In the genomic region with DNA sequence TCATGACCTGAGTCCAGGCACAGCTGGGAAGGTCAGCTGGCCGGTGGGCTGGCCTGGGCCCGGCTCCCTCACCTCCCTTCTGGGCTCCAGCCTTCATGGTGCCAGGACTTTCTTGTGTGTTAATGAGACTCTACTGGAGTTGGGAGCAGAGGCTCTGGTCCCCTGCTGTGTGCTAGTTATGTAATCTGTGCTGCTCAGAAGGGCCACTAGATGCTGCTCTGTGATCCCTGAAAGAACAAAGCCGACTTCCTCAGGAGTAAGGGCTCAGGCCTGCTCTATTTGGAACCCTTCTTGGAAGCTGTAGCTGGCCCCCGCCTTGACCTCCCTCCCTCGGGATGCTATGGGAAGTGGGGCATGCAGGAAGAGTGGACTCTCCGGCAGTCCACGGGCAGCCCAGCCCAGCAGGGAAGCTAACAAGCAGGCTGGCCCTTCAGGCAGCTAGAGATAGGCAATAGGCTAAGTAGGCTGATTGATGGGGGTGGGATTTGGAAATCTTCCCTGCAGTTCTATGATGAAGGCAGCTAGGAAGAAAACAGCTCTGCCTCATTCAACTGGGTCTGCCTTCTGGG, we compare ENCODE assay signal across 8 cellular contexts. TPM values are rescaled to one million over a fixed set of nuclear protein-coding genes. Genes with fewer than 3 reads are reported as not detected.
A peak's percentile ranks its signal among the peaks of the same experiment; 100 is the strongest.
DNase-seq lines count a peak whose midpoint lies in the region; ATAC-seq and TF ChIP-seq lines count a peak whose summit lies in the region.

No MANE protein-coding gene starts in this region.

- no TSS peak for BruUV-seq in HCT116 (replicated peaks; lab: Mats Ljungman, UMichigan)

- H3K27me3 Mint-ChIP-seq in activated naive CD8-positive, alpha-beta T cell treated with anti-CD3 and anti-CD28 coated beads for 36 hours, result no peaks in the 10 kb centered on the region

- no peaks in the 10 kb centered on the region for H3K27me3 ChIP-seq in HCT116 (ENCODE audit: insufficient read depth, low read length)
- H3K27me3 ChIP-seq in neutrophil, result peaks cover 3% of the 10 kb centered on the region

- H3K4me2 ChIP-seq in HCT116 (ENCODE audit: low read length), result no peak overlapping the region

- H4K20me1 ChIP-seq in HCT116 (ENCODE audit: insufficient read depth), result no peaks in the 10 kb centered on the region

- no peak for ATAC-seq in HCT116
- ATAC-seq in HG02870 (IDR thresholded peaks at IDR 0.05; ENCODE audit: unreplicated experiment), result no peak
- no peak for ATAC-seq in HG02623 (IDR thresholded peaks at IDR 0.05; ENCODE audit: unreplicated experiment)

- RAD21 ChIA-PET in HCT116 (lab: Charles Lee; ENCODE audit: low non-redundant PET in 1 of 2, low total read pairs in 2 of 2, uncharacterized antibody in 2 of 2, unreplicated experiment in 2 of 2), result interaction anchor here in 1 of 2 experiments (0.6 kb wide), 1 partner anchor 189 kb away, joined by 3 read pairs; no protein-coding TSS in a partner anchor

- H3K27ac Mint-ChIP-seq in activated naive CD8-positive, alpha-beta T cell treated with anti-CD3 and anti-CD28 coated beads for 36 hours, result peak overlapping the region; percentile 42

- H3K4me3 ChIP-seq in HCT116 (replicated peaks in 1 of 2; ENCODE audit: low read depth in 1 of 2, low read length in 2 of 2) (no peak overlapping the region), neutrophil (ENCODE audit: low read depth in 1 of 2, low read length in 1 of 2) (no peak overlapping the region)

- CTCF ChIA-PET in HCT116 (lab: Charles Lee), result interaction anchor here (0.9 to 2.5 kb wide), 3 partner anchors 10 to 394 kb away, joined by 3 to 9 read pairs (median 4); no protein-coding TSS in a partner anchor

- H3K36me3 ChIP-seq in HCT116 (ENCODE audit: control insufficient read depth in 1 of 2, insufficient read depth in 2 of 2, low read length in 2 of 2), result peaks cover 35 to 38% of the 10 kb centered on the region in 2 experiments; a peak in 3 of 4 replicates
- peaks cover 41% of the 10 kb centered on the region for H3K36me3 ChIP-seq in neutrophil

- no peaks in the 10 kb centered on the region for H3K79me2 ChIP-seq in HCT116 (ENCODE audit: insufficient read depth, low read length)

- no peak for TF ChIP-seq POLR2A in HCT116 (IDR thresholded peaks at IDR 0.05; ENCODE audit: borderline replicate concordance, extremely low read depth, insufficient read depth, insufficient read length)

- TF ChIP-seq CTCF in HCT116 (IDR thresholded peaks at IDR 0.05 in 2 of 3, conservative IDR thresholded peaks at IDR 0.05 in 1 of 3; ENCODE audit: borderline replicate concordance in 1 of 3, insufficient read depth in 1 of 3, low read depth in 2 of 3, low read length in 2 of 3), result peak; percentile 33 to 46 (median 44); a peak in 4 of 6 replicates
- peak; percentile 53 for TF ChIP-seq CTCF in neutrophil (IDR thresholded peaks at IDR 0.05)

- TF ChIP-seq RAD21 in HCT116 (IDR thresholded peaks at IDR 0.05; ENCODE audit: low read depth), result peak; percentile 66

- DNase-seq in COLO829 (ENCODE audit: low spot score) (peak; percentile 66), HCT116 (ENCODE audit: low read depth, low spot score) (no peak), NCI-H524 treated with DMSO at 0.1 percent for 48 hours (lab: John Stamatoyannopoulos, UW) (peak; percentile 61), germinal center (ENCODE audit: low spot score) (peak; percentile 79)
- DNase-seq in activated naive CD8-positive, alpha-beta T cell treated with anti-CD3 and anti-CD28 coated beads for 36 hours, result no peak

- H2AFZ ChIP-seq in HCT116 (ENCODE audit: low read depth, low read length, poor library complexity, severe bottlenecking), result no peak overlapping the region

- peaks cover 20% of the 10 kb centered on the region for H3K36me3 Mint-ChIP-seq in activated naive CD8-positive, alpha-beta T cell treated with anti-CD3 and anti-CD28 coated beads for 36 hours

- intact Hi-C loops in HCT116 (cut with micrococcal nuclease), result loop anchor here (5.0 kb wide), 1 partner anchor 129 kb away; no protein-coding TSS in a partner anchor

- peaks cover 22% of the 10 kb centered on the region for H3K4me1 Mint-ChIP-seq in activated naive CD8-positive, alpha-beta T cell treated with anti-CD3 and anti-CD28 coated beads for 36 hours

- no peaks in the 10 kb centered on the region for H3K9me3 Mint-ChIP-seq in activated naive CD8-positive, alpha-beta T cell treated with anti-CD3 and anti-CD28 coated beads for 36 hours

- H3K9me2 ChIP-seq in HCT116 (ENCODE audit: insufficient read depth), result no peaks in the 10 kb centered on the region

- H3K27ac ChIP-seq in HCT116 (ENCODE audit: low read depth, low read length) (no peak overlapping the region; the same call in 1 of the 2 replicates), neutrophil (no peak overlapping the region)

- H3K9ac ChIP-seq in HCT116 (ENCODE audit: low read length), result no peak overlapping the region

- H3K9me3 ChIP-seq in HCT116 (ENCODE audit: control insufficient read depth in 1 of 2, insufficient read depth in 1 of 2, low read depth in 1 of 2, low read length in 2 of 2) (no peaks in the 10 kb centered on the region), neutrophil (no peaks in the 10 kb centered on the region)

- peaks cover 6 to 18% of the 10 kb centered on the region in 2 experiments for H3K4me1 ChIP-seq in HCT116 (ENCODE audit: control insufficient read depth in 1 of 2, insufficient read depth in 2 of 2, low read length in 2 of 2)
- H3K4me1 ChIP-seq in neutrophil (ENCODE audit: control insufficient read depth in 1 of 2, insufficient read depth in 1 of 2, low read depth in 1 of 2, low read length in 1 of 2), result peaks cover 22 to 26% of the 10 kb centered on the region in 2 experiments

- H3K4me3 Mint-ChIP-seq in activated naive CD8-positive, alpha-beta T cell treated with anti-CD3 and anti-CD28 coated beads for 36 hours, result no peak overlapping the region

- POLR2A ChIA-PET in HCT116 (lab: Charles Lee), result no interaction called here

TF ChIP-seq in HCT116, 20 proteins besides CTCF, POLR2A, EP300 and RAD21:
- TF ChIP-seq CBX3 (IDR thresholded peaks at IDR 0.05; ENCODE audit: low read depth) (no peak), JUND (IDR thresholded peaks at IDR 0.05) (no peak), SP1 (IDR thresholded peaks at IDR 0.05; ENCODE audit: low read depth) (no peak), MAX (IDR thresholded peaks at IDR 0.05) (no peak), POLR2AphosphoS5 (IDR thresholded peaks at IDR 0.05; ENCODE audit: low read depth, low read length) (no peak), EZH2phosphoT487 (IDR thresholded peaks at IDR 0.05; ENCODE audit: borderline replicate concordance) (no peak)
- TF ChIP-seq, protein P1, sequence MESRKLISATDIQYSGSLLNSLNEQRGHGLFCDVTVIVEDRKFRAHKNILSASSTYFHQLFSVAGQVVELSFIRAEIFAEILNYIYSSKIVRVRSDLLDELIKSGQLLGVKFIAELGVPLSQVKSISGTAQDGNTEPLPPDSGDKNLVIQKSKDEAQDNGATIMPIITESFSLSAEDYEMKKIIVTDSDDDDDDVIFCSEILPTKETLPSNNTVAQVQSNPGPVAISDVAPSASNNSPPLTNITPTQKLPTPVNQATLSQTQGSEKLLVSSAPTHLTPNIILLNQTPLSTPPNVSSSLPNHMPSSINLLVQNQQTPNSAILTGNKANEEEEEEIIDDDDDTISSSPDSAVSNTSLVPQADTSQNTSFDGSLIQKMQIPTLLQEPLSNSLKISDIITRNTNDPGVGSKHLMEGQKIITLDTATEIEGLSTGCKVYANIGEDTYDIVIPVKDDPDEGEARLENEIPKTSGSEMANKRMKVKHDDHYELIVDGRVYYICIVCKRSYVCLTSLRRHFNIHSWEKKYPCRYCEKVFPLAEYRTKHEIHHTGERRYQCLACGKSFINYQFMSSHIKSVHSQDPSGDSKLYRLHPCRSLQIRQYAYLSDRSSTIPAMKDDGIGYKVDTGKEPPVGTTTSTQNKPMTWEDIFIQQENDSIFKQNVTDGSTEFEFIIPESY (IDR thresholded peaks at IDR 0.05; ENCODE audit: extremely low read depth, insufficient replicate concordance, low read length), result no peak

RNA-seq across cellular contexts. Expression of gene CDK5R1, which starts 3.3 kb away (rescaled TPM):
- total RNA-seq in HCT116 (2021; ENCODE audit: unreplicated experiment), result 5.4 TPM
- polyA plus RNA-seq in HCT116 (2012), result 2.6 and 2.8 TPM in 2 replicates
- total RNA-seq in activated naive CD8-positive, alpha-beta T cell treated with anti-CD3 and anti-CD28 coated beads for 36 hours, result 1 to 10 TPM; 9.7 to 9.9 TPM

RNA-seq across cellular contexts. Expression of gene PSMD11, which starts 39.2 kb away (rescaled TPM):
- total RNA-seq in HCT116 (2021; ENCODE audit: unreplicated experiment), result 143 TPM
- polyA plus RNA-seq in HCT116 (2012), result 72.3 and 77.2 TPM in 2 replicates
- total RNA-seq in activated naive CD8-positive, alpha-beta T cell treated with anti-CD3 and anti-CD28 coated beads for 36 hours, result 100 to 1,000 TPM; 147 to 157 TPM

Comparison
In these comparisons a context has a peak if more than half of its experiments do, and no peak if none do; other contexts are left out.
1. DNase-seq: peak in COLO829 (single experiment), NCI-H524 treated with DMSO at 0.1 percent for 48 hours (single experiment) and germinal center (single experiment); none in HCT116 (single experiment) and activated naive CD8-positive, alpha-beta T cell treated with anti-CD3 and anti-CD28 coated beads for 36 hours (single experiment).